ENCODE assay signal across 8 cellular contexts in the genomic region with DNA sequence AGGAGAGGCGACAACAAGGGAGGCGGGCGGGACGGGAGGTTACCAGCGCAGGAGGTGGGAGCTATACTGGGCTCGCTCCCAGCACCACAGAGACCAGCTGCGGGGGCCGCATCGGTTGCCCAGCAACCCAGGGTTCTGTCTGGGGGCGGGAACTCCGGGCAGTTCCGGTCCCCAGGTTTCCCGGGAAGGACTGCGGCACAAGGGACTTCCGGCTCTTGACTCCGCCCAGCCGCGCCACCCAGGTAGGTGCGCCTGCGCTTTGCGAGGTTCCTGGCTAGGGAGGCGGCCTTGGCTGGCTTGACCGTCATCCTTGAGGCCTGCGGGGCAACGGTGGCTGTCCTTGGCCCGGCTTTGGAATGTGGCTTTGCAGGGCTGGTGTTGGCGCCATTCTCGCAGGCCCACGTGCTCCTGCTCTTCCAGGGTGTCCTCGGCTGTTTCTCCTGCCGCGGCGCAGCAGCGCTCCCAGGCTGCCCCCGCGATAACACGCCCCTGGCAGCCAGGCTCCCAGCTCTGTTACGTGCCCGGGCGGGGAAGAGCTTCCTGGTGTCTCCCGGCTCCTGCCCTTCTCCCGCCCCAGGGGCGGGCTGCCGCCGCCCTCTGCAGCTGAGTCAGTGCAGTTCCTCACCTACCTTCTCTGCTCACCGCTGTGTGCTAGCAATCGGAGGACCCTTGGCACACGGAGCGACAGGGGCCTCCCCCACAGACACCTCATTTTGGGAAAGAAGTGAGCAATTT. TPM values are rescaled to one million over a fixed set of nuclear protein-coding genes. Genes with fewer than 3 reads are reported as not detected.
A peak's percentile ranks its signal among the peaks of the same experiment; 100 is the strongest.
DNase-seq lines count a peak whose midpoint lies in the region; ATAC-seq, FAIRE-seq and TF ChIP-seq lines count a peak whose summit lies in the region.

TSS of gene RSPH3 (minus strand) at position 534 of the 735 bp plus-strand sequence. CDS start 652 bp downstream, outside the sequence.

- H3K4me1 ChIP-seq in right cardiac atrium (ENCODE audit: control insufficient read depth, insufficient read depth, low read length) (no peaks in the 10 kb centered on the region), psoas muscle (peaks cover 13% of the 10 kb centered on the region)

- H3K27me3 Mint-ChIP-seq in T-helper 1 cell treated with Interleukin-12 subunit alpha and Interleukin-12 subunit beta and Interleukin-4 antibody, amounts not matched to agents 30 μg/mL and 1 μg/mL, for 36 hours (ENCODE audit: low read depth), result no peaks in the 10 kb centered on the region

- H3K27me3 ChIP-seq in right cardiac atrium (ENCODE audit: control insufficient read depth, insufficient read depth) (no peaks in the 10 kb centered on the region), psoas muscle (ENCODE audit: insufficient read depth in 3 of 3, low read length in 2 of 3) (no peaks in the 10 kb centered on the region)

- no peaks in the 10 kb centered on the region for H3K9me3 Mint-ChIP-seq in T-helper 1 cell treated with Interleukin-12 subunit alpha and Interleukin-12 subunit beta and Interleukin-4 antibody, amounts not matched to agents 30 μg/mL and 1 μg/mL, for 36 hours

- ATAC-seq in GM18498 (IDR thresholded peaks at IDR 0.05; ENCODE audit: unreplicated experiment), result peak; percentile 91
- ATAC-seq in HG02885 (IDR thresholded peaks at IDR 0.05; ENCODE audit: poor library complexity, unreplicated experiment), result peak; percentile 93
- ATAC-seq in right cardiac atrium, result peak; percentile 97
- ATAC-seq in psoas muscle, result peak; percentile 93 to 96 (median 94)

- peak within 1 kb of the TSS; percentile 95 for H3K27ac Mint-ChIP-seq in T-helper 1 cell treated with Interleukin-12 subunit alpha and Interleukin-12 subunit beta and Interleukin-4 antibody, amounts not matched to agents 30 μg/mL and 1 μg/mL, for 36 hours

- peak; percentile 11 for TF ChIP-seq CTCF in psoas muscle (IDR thresholded peaks at IDR 0.05)

- peak within 1 kb of the TSS; percentile 71 for H3K27ac ChIP-seq in right cardiac atrium (ENCODE audit: low read length)
- peak within 1 kb of the TSS; percentile 81 for H3K27ac ChIP-seq in psoas muscle

- H3K4me3 Mint-ChIP-seq in T-helper 1 cell treated with Interleukin-12 subunit alpha and Interleukin-12 subunit beta and Interleukin-4 antibody, amounts not matched to agents 30 μg/mL and 1 μg/mL, for 36 hours, result peak within 1 kb of the TSS; percentile 99

- WGBS in right cardiac atrium, result under 1% methylated on average over 49 of the region's 49 CpGs
- 0% methylated on average over 43 to 49 of the region's 49 CpGs for WGBS in psoas muscle, 3 donors

- H3K36me3 Mint-ChIP-seq in T-helper 1 cell treated with Interleukin-12 subunit alpha and Interleukin-12 subunit beta and Interleukin-4 antibody, amounts not matched to agents 30 μg/mL and 1 μg/mL, for 36 hours (ENCODE audit: low read depth), result peaks cover 7% of the 10 kb centered on the region

- no peaks in the 10 kb centered on the region for H3K9me3 ChIP-seq in right cardiac atrium (ENCODE audit: control insufficient read depth, low read length)
- no peaks in the 10 kb centered on the region for H3K9me3 ChIP-seq in psoas muscle

- no peaks in the 10 kb centered on the region for H3K36me3 ChIP-seq in psoas muscle (ENCODE audit: insufficient read depth in 1 of 2, low read depth in 1 of 2)

- H3K4me3 ChIP-seq in right cardiac atrium (ENCODE audit: low read length), result peak within 1 kb of the TSS; percentile 51
- H3K4me3 ChIP-seq in psoas muscle, result peak within 1 kb of the TSS; percentile 83

- DNase-seq in NCI-H1694 (lab: John Stamatoyannopoulos, UW) (peak; percentile 82), anterior cingulate cortex (lab: John Stamatoyannopoulos, UW) (peak; percentile 64 to 96 (median 88)), right cardiac atrium (peak; percentile 93 to 97 (median 97)), psoas muscle (peak; percentile 93 to 97), urothelium cell line (ENCODE audit: low spot score) (peak; percentile 97)

- peaks cover 22% of the 10 kb centered on the region for H3K4me1 Mint-ChIP-seq in T-helper 1 cell treated with Interleukin-12 subunit alpha and Interleukin-12 subunit beta and Interleukin-4 antibody, amounts not matched to agents 30 μg/mL and 1 μg/mL, for 36 hours (ENCODE audit: low read depth)

- peak; percentile 55 for FAIRE-seq in urothelium cell line (lab: Jason Lieb, UNC)

- intact Hi-C loops in right cardiac atrium (cut with DNase I) (loop anchor here in 2 of 4 donors (2.0 to 10.0 kb wide), 2 partner anchors 17 to 105 kb away; no protein-coding TSS in a partner anchor), psoas muscle (cut with DNase I) (loop anchor here in 1 of 2 donors (10.0 kb wide), 1 partner anchor 135 kb away; no protein-coding TSS in a partner anchor)

RNA-seq across cellular contexts. Expression of gene RSPH3, which starts in this region (rescaled TPM):
- total RNA-seq in right cardiac atrium (10 to 100 TPM in 3 of 4 donors, 1 to 10 TPM in 1; 9.6 to 12.1 (median 11.2) TPM), psoas muscle (1 to 10 TPM; 2.7 to 5.2 (median 4.0) TPM)
- polyA plus RNA-seq in right cardiac atrium (4.5 TPM), psoas muscle (1 to 10 TPM; 1.4 to 2.9 (median 2.7) TPM)

Comparison
In these comparisons a context has a peak if more than half of its experiments do, and no peak if none do; other contexts are left out.
1. Peak in every context shown above with its lines: DNase-seq, ATAC-seq, H3K4me3 ChIP-seq and H3K27ac ChIP-seq.